Comparison of ENCODE assay signal across 21 cellular contexts in genomic region chr1:228285661-228286504, GRCh38.
DNase-seq lines count a peak whose midpoint lies in the region; ATAC-seq and TF ChIP-seq lines count a peak whose summit lies in the region.
"Had no signal": no experiment of that assay in that cellular context is flagged by ENCODE, and none has a peak within 500 bp of the region (broad histone marks: within the 10 kb centered on the region; RNA-seq: fewer than 3 reads in every experiment).

No MANE protein-coding gene starts in this region.

- TF ChIP-seq CTCF in GM13976 (IDR thresholded peaks at IDR 0.05; ENCODE audit: borderline replicate concordance, control extremely low read depth, extremely low read depth, insufficient read depth, missing control alignments) (no peak), endodermal cell (conservative IDR thresholded peaks at IDR 0.05) (no peak), psoas muscle (IDR thresholded peaks at IDR 0.05) (no peak)

- H3K4me1 ChIP-seq in endodermal cell (ENCODE audit: control insufficient read depth, insufficient read depth, low read length) (no peaks in the 10 kb centered on the region), psoas muscle (peaks cover 12% of the 10 kb centered on the region)
- H3K4me1 ChIP-seq: esophagus muscularis mucosa, stomach had no signal

- H3K27me3 Mint-ChIP-seq in activated T-cell treated with anti-CD3 and anti-CD28 coated beads, Interleukin-2, amount 50 U/mL, for 24 hours, result no peaks in the 10 kb centered on the region
- no peaks in the 10 kb centered on the region for H3K27me3 Mint-ChIP-seq in endodermal cell (ENCODE audit: insufficient read depth)
- H3K27me3 Mint-ChIP-seq: CD4-positive, CD25-positive, alpha-beta regulatory T cell had no signal

- intact Hi-C loops in psoas muscle (cut with DNase I), result no loop called here

- in situ Hi-C loops in GM13976 (cut with MboI; ENCODE audit: low sequenced_read_pairs, unreplicated experiment), result no loop called here

- H3K4me1 Mint-ChIP-seq in activated T-cell treated with anti-CD3 and anti-CD28 coated beads, Interleukin-2, amount 50 U/mL, for 24 hours (ENCODE audit: low read depth), result no peaks in the 10 kb centered on the region
- H3K4me1 Mint-ChIP-seq in endodermal cell, result no peaks in the 10 kb centered on the region

- DNase-seq in activated T-cell treated with anti-CD3 and anti-CD28 coated beads, Interleukin-2, amount 50 U/mL, for 1 hour, result peak; percentile 15
- DNase-seq in activated T-cell treated with anti-CD3 and anti-CD28 coated beads, Interleukin-2, amount 50 U/mL, for 24 hours, result no peak
- DNase-seq in GM13976 (ENCODE audit: low spot score) (peak; percentile 22), endodermal cell (peak; percentile 34), psoas muscle (peak; percentile 16 to 56)
- no peak for DNase-seq in stimulated activated CD4-positive, alpha-beta T cell treated with anti-CD3 and anti-CD28 coated beads, Interleukin-1b, Interleukin-23, amount 100 ng/mL, for 48 hours
- DNase-seq: anterior cingulate cortex; CD4-positive, CD25-positive, alpha-beta regulatory T cell; cortex of kidney; foreskin melanocyte; mesendoderm; NCI-H1436 treated with DMSO at 0.1 percent for 48 hours; NCI-H446; stomach; trophoblast cell had no signal

- no peak for ATAC-seq in psoas muscle
- ATAC-seq in HG02798 (IDR thresholded peaks at IDR 0.05; ENCODE audit: poor library complexity, unreplicated experiment), result no peak
- no peak for ATAC-seq in HG02870 (IDR thresholded peaks at IDR 0.05; ENCODE audit: unreplicated experiment)
- ATAC-seq: left colon had no signal

- H3K4me3 ChIP-seq in endodermal cell (ENCODE audit: low read length) (no peak overlapping the region), psoas muscle (no peak overlapping the region)
- H3K4me3 ChIP-seq: esophagus muscularis mucosa, skin epidermis, stomach had no signal

- H3K9me3 ChIP-seq in endodermal cell (ENCODE audit: control insufficient read depth, low read length), result no peaks in the 10 kb centered on the region
- no peaks in the 10 kb centered on the region for H3K9me3 ChIP-seq in psoas muscle
- H3K9me3 ChIP-seq: esophagus muscularis mucosa, stomach had no signal

- no peak overlapping the region for H3K27ac Mint-ChIP-seq in activated T-cell treated with anti-CD3 and anti-CD28 coated beads, Interleukin-2, amount 50 U/mL, for 24 hours
- no peak overlapping the region for H3K27ac Mint-ChIP-seq in endodermal cell

- no peak overlapping the region for H3K27ac ChIP-seq in endodermal cell (ENCODE audit: low read depth, low read length)
- H3K27ac ChIP-seq in psoas muscle, result no peak overlapping the region
- H3K27ac ChIP-seq: 22Rv1, esophagus muscularis mucosa, skin epidermis, stomach had no signal

- WGBS in endodermal cell (ENCODE audit: insufficient coverage in 1 of 2, insufficient read length in 1 of 2), 2 experiments, result 93 to 94% methylated on average over 19 to 26 of the region's 26 CpGs
- 68 to 86% (median 78%) methylated on average over 26 of the region's 26 CpGs for WGBS in psoas muscle, 3 donors

- peaks cover 36% of the 10 kb centered on the region for H3K36me3 Mint-ChIP-seq in activated T-cell treated with anti-CD3 and anti-CD28 coated beads, Interleukin-2, amount 50 U/mL, for 24 hours (ENCODE audit: low read depth)
- H3K36me3 Mint-ChIP-seq in endodermal cell (ENCODE audit: low read depth), result peaks cover 40% of the 10 kb centered on the region

- peaks cover 8% of the 10 kb centered on the region for H3K36me3 ChIP-seq in endodermal cell (ENCODE audit: control insufficient read depth, insufficient read depth, low read length)
- H3K36me3 ChIP-seq in psoas muscle (ENCODE audit: insufficient read depth in 1 of 2, low read depth in 1 of 2), result peaks cover 4 to 98% of the 10 kb centered on the region in 2 donors

- H3K9ac ChIP-seq in endodermal cell (ENCODE audit: extremely low read depth, low read length, poor library complexity, severe bottlenecking), result no peak overlapping the region

- no peaks in the 10 kb centered on the region for H3K9me3 Mint-ChIP-seq in activated T-cell treated with anti-CD3 and anti-CD28 coated beads, Interleukin-2, amount 50 U/mL, for 24 hours
- H3K9me3 Mint-ChIP-seq in endodermal cell, result no peaks in the 10 kb centered on the region

- H3K27me3 ChIP-seq in endodermal cell (ENCODE audit: control insufficient read depth, insufficient read depth, low read length, poor library complexity, severe bottlenecking) (no peaks in the 10 kb centered on the region), psoas muscle (ENCODE audit: insufficient read depth in 3 of 3, low read length in 2 of 3) (no peaks in the 10 kb centered on the region)
- H3K27me3 ChIP-seq: esophagus muscularis mucosa, stomach had no signal

- H3K4me3 Mint-ChIP-seq in activated T-cell treated with anti-CD3 and anti-CD28 coated beads, Interleukin-2, amount 50 U/mL, for 24 hours, result no peak overlapping the region
- H3K4me3 Mint-ChIP-seq in endodermal cell, result no peak overlapping the region
- H3K4me3 Mint-ChIP-seq: CD4-positive, CD25-positive, alpha-beta regulatory T cell had no signal

Comparison
In these comparisons a context has a peak if more than half of its experiments do, and no peak if none do; other contexts are left out.
1. DNase-seq: peak in activated T-cell treated with anti-CD3 and anti-CD28 coated beads, Interleukin-2, amount 50 U/mL, for 1 hour (single experiment), GM13976 (single experiment), endodermal cell (single experiment) and psoas muscle (2 of 2); none in activated T-cell treated with anti-CD3 and anti-CD28 coated beads, Interleukin-2, amount 50 U/mL, for 24 hours (single experiment) and stimulated activated CD4-positive, alpha-beta T cell treated with anti-CD3 and anti-CD28 coated beads, Interleukin-1b, Interleukin-23, amount 100 ng/mL, for 48 hours (single experiment).